Comparison of ENCODE assay signal across 14 cellular contexts in the genomic region with DNA sequence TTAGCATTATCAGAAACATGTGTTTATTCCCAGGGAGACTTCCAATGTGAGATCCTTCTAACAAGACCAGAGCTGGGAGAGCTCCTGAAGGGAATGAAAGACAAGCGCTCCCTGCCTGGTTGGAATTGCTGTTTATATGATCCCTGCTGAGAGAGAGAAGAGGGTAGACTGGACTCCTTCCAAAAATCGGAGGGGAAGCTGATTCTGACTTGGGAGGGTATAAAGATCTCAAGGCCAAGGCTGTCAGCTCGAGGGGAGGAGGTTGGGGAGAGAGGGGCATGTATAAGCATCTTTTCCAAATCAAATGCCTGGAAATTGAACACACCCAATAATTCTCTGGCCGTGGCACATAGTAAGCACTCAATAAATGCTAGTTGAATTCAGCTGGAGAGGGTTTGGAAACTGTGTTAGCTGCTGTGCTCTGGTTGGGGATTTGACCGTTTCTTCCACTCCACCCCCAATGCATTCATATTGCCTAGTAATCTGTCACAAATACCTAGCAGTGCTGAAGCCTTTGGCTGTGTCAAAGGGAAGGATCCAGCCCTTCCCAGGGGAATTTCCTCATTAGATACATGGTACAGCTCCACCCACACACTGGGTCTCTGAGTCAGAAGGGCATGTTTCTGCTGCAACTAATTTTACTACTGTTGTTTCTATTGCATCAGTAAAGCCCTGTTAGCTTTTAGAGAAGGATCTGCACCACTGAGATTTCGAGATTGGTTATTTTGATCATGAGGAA.
DNase-seq lines count a peak whose midpoint lies in the region; ATAC-seq, FAIRE-seq and TF ChIP-seq lines count a peak whose summit lies in the region.
"Had no signal": no experiment of that assay in that cellular context is flagged by ENCODE, and none has a peak within 500 bp of the region (broad histone marks: within the 10 kb centered on the region; RNA-seq: fewer than 3 reads in every experiment).

No MANE protein-coding gene starts in this region.

- H3K79me2 ChIP-seq in PC-9 (ENCODE audit: low read depth), result no peaks in the 10 kb centered on the region

- peaks cover 14% of the 10 kb centered on the region for H3K4me1 ChIP-seq in PC-9 (replicated peaks; ENCODE audit: insufficient read depth)
- H3K4me1 ChIP-seq: Peyer's patch had no signal

- H4K20me1 ChIP-seq in PC-9 (ENCODE audit: insufficient read depth), result no peaks in the 10 kb centered on the region

- no peak overlapping the region for H3K4me3 ChIP-seq in AG04449 (ENCODE audit: low read depth, low read length)
- H3K4me3 ChIP-seq in PC-9, result no peak overlapping the region
- H3K4me3 ChIP-seq in fibroblast of the aortic adventitia (ENCODE audit: low read depth, low read length), result no peak overlapping the region
- H3K4me3 ChIP-seq: cardiac muscle cell, Peyer's patch had no signal

- no TSS peak for BruUV-seq in PC-9 (replicated peaks; lab: Mats Ljungman, UMichigan)

- no peak overlapping the region for H2AFZ ChIP-seq in PC-9

- peaks cover 16% of the 10 kb centered on the region; the same call in 1 of the 2 replicates for H3F3A ChIP-seq in PC-9 (ENCODE audit: insufficient read depth, low read depth)

- no peaks in the 10 kb centered on the region for H3K9me3 ChIP-seq in PC-9 (ENCODE audit: insufficient read depth, low read depth)
- H3K9me3 ChIP-seq: Peyer's patch had no signal

- no peaks in the 10 kb centered on the region for H3K36me3 ChIP-seq in PC-9 (ENCODE audit: low read depth)
- H3K36me3 ChIP-seq: cardiac muscle cell, Peyer's patch had no signal

- peak overlapping the region; percentile 27; the same call in 1 of the 2 replicates for H3K4me2 ChIP-seq in PC-9

- DNase-seq in AG04449 (ENCODE audit: low read depth, low spot score) (peak; percentile 14), GM03348 (ENCODE audit: low spot score) (peak; percentile 57), PC-9 (peak in 1 of 2 experiments; percentile 75), fibroblast of the aortic adventitia (ENCODE audit: low read depth) (peak; percentile 37), GM19239 (ENCODE audit: insufficient read length, low spot score) (no peak), NCI-H748 (lab: John Stamatoyannopoulos, UW; ENCODE audit: unreplicated experiment) (no peak), middle frontal gyrus (ENCODE audit: extremely low spot score, low spot score) (no peak)
- DNase-seq: activated T-cell treated with anti-CD3 and anti-CD28 coated beads, Interleukin-2, amount 50 U/mL, for 1 hour; CD8-positive, alpha-beta memory T cell; NCI-H1105; Peyer's patch; posterior cingulate gyrus had no signal

- CTCF ChIA-PET in AG04449 (lab: Yijun Ruan, JAX) (no interaction called here), PC-9 (lab: Charles Lee) (no interaction called here)

- POLR2A ChIA-PET in AG04449 (lab: Yijun Ruan, JAX), result interaction anchor here (0.5 kb wide), 1 partner anchor 606 kb away, joined by 3 read pairs; no protein-coding TSS in a partner anchor
- POLR2A ChIA-PET in PC-9 (lab: Charles Lee; ENCODE audit: unreplicated experiment), result no interaction called here

- H3K9me2 ChIP-seq in PC-9 (ENCODE audit: insufficient read depth), result no peaks in the 10 kb centered on the region

- peaks cover 85% of the 10 kb centered on the region for H3K27me3 ChIP-seq in PC-9 (ENCODE audit: insufficient read depth, low read depth)
- H3K27me3 ChIP-seq: Peyer's patch had no signal

- ATAC-seq in HG03354 (IDR thresholded peaks at IDR 0.05; ENCODE audit: poor library complexity, severe bottlenecking, unreplicated experiment), result no peak

- H3K27ac ChIP-seq in PC-9, result no peak overlapping the region
- H3K27ac ChIP-seq: cardiac muscle cell, Peyer's patch had no signal

- intact Hi-C loops in PC-9 (cut with micrococcal nuclease; ENCODE audit: unreplicated experiment), result loop anchor here (5.0 to 10.0 kb wide), 2 partner anchors 35 to 73 kb away; no protein-coding TSS in a partner anchor

- no peak for FAIRE-seq in GM19239 (lab: Jason Lieb, UNC)

- TF ChIP-seq CTCF in AG04449 (IDR thresholded peaks at IDR 0.05; ENCODE audit: insufficient read depth, low read length, missing control alignments) (no peak), PC-9 (conservative IDR thresholded peaks at IDR 0.05) (no peak), fibroblast of the aortic adventitia (IDR thresholded peaks at IDR 0.05; ENCODE audit: insufficient read depth, low read length) (no peak)

Comparison
In these comparisons a context has a peak if more than half of its experiments do, and no peak if none do; other contexts are left out.
1. DNase-seq: peak in AG04449 (single experiment), GM03348 (single experiment) and fibroblast of the aortic adventitia (single experiment); none in GM19239 (single experiment), NCI-H748 (single experiment) and middle frontal gyrus (single experiment).